Comparison of ENCODE assay signal across 8 cellular contexts in genomic region chr20:51800132-51800721, GRCh38. TPM values are rescaled to one million over a fixed set of nuclear protein-coding genes. Genes with fewer than 3 reads are reported as not detected.
DNase-seq lines count a peak whose midpoint lies in the region; ATAC-seq and TF ChIP-seq lines count a peak whose summit lies in the region.

No MANE protein-coding gene starts in this region.

- H3K9ac ChIP-seq in rectal smooth muscle tissue (ENCODE audit: low read length): no peak overlapping the region

- H3K4me1 ChIP-seq in heart left ventricle (peaks cover 0 to 24% (median 14%) of the 10 kb centered on the region in 12 donors), rectal smooth muscle tissue (ENCODE audit: control insufficient read depth, insufficient read depth, low read length) (no peaks in the 10 kb centered on the region)

- peaks cover 45% of the 10 kb centered on the region for H3K27me3 Mint-ChIP-seq in activated naive CD4-positive, alpha-beta T cell treated with anti-CD3 and anti-CD28 coated beads for 36 hours (ENCODE audit: low read depth)

- no peak overlapping the region for H3K27ac Mint-ChIP-seq in activated naive CD4-positive, alpha-beta T cell treated with anti-CD3 and anti-CD28 coated beads for 36 hours

- H3K9me3 ChIP-seq in heart left ventricle: no peaks in the 10 kb centered on the region

- H3K4me3 ChIP-seq in heart left ventricle (peak overlapping the region in 11 of 12 donors; percentile 17 to 60 (median 51)), rectal smooth muscle tissue (ENCODE audit: low read length) (peak overlapping the region; percentile 54)

- TF ChIP-seq CTCF in heart left ventricle (IDR thresholded peaks at IDR 0.05): peak; percentile 54 to 83 (median 76)

- H3K27ac ChIP-seq in heart left ventricle (no peak overlapping the region), rectal smooth muscle tissue (ENCODE audit: low read depth, low read length) (no peak overlapping the region)

- peaks cover 22 to 71% (median 36%) of the 10 kb centered on the region in 9 donors for H3K27me3 ChIP-seq in heart left ventricle
- peaks cover 18% of the 10 kb centered on the region for H3K27me3 ChIP-seq in rectal smooth muscle tissue (ENCODE audit: control insufficient read depth, insufficient read depth, low read length)

- no peak for TF ChIP-seq POLR2A in heart left ventricle (IDR thresholded peaks at IDR 0.05)

- 1 to 2% (median 1%) methylated on average over 11 to 31 of the region's 31 CpGs for WGBS in heart left ventricle, 4 donors

- no peaks in the 10 kb centered on the region for H3K36me3 Mint-ChIP-seq in activated naive CD4-positive, alpha-beta T cell treated with anti-CD3 and anti-CD28 coated beads for 36 hours (ENCODE audit: low read depth)

- DNase-seq in CD1c-positive myeloid dendritic cell (ENCODE audit: extremely low spot score): peak; percentile 11
- peak; percentile 73 for DNase-seq in HS-5 (ENCODE audit: low read depth)
- peak; percentile 46 for DNase-seq in RPMI7951 (ENCODE audit: low read depth)
- peak; percentile 76 for DNase-seq in activated naive CD4-positive, alpha-beta T cell treated with anti-CD3 and anti-CD28 coated beads for 36 hours
- DNase-seq in heart left ventricle: peak; percentile 27 to 75 (median 44)
- no peak for DNase-seq in occipital lobe (lab: John Stamatoyannopoulos, UW)

- ATAC-seq in heart left ventricle (peak in 3 of 4 donors; percentile 49 to 61 (median 61)), HG03520 (IDR thresholded peaks at IDR 0.05; ENCODE audit: unreplicated experiment) (no peak)

- H3K4me1 Mint-ChIP-seq in activated naive CD4-positive, alpha-beta T cell treated with anti-CD3 and anti-CD28 coated beads for 36 hours (ENCODE audit: low read depth): peaks cover 12% of the 10 kb centered on the region

- no peaks in the 10 kb centered on the region for H3K9me3 Mint-ChIP-seq in activated naive CD4-positive, alpha-beta T cell treated with anti-CD3 and anti-CD28 coated beads for 36 hours

- CTCF ChIA-PET in activated naive CD4-positive, alpha-beta T cell treated with anti-CD3 and anti-CD28 coated beads for 36 hours (lab: Charles Lee): interaction anchor here (0.7 to 2.0 kb wide), 9 partner anchors 10 to 1748 kb away, joined by 3 to 7 read pairs (median 4); no protein-coding TSS in a partner anchor

- H3K36me3 ChIP-seq in heart left ventricle (no peaks in the 10 kb centered on the region), rectal smooth muscle tissue (ENCODE audit: control insufficient read depth, insufficient read depth, low read length) (no peaks in the 10 kb centered on the region)

- peak overlapping the region; percentile 41 for H3K4me3 Mint-ChIP-seq in activated naive CD4-positive, alpha-beta T cell treated with anti-CD3 and anti-CD28 coated beads for 36 hours

- intact Hi-C loops in activated naive CD4-positive, alpha-beta T cell treated with anti-CD3 and anti-CD28 coated beads for 36 hours (cut with micrococcal nuclease): loop anchor here (2.0 kb wide), 1 partner anchor 283 kb away; no protein-coding TSS in a partner anchor
- intact Hi-C loops in heart left ventricle (cut with DNase I): loop anchor here in 7 of 10 donors (2.0 to 10.0 kb wide), 4 partner anchors 255 to 283 kb away; no protein-coding TSS in a partner anchor

RNA-seq across cellular contexts. Expression of gene SALL4, which starts 2.1 kb away (rescaled TPM):
- 2.3 and 2.5 TPM in 2 replicates for total RNA-seq in RPMI7951 (2014; rRNA removed; shearing (Covaris generic))
- not detected for total RNA-seq in activated naive CD4-positive, alpha-beta T cell treated with anti-CD3 and anti-CD28 coated beads for 36 hours
- total RNA-seq in heart left ventricle: under 1 TPM in 5 of 9 donors, not detected in 4; 0.04 to 0.22 (median 0.07) TPM
- under 1 TPM in 1 of 2 donors, not detected in 1; 0.08 TPM for polyA plus RNA-seq in heart left ventricle
- total RNA-seq in occipital lobe: 0.16 TPM

RNA-seq across cellular contexts. Expression of gene ATP9A, which starts 32.0 kb away (rescaled TPM):
- total RNA-seq in RPMI7951 (2014; rRNA removed; shearing (Covaris generic)): 18.7 and 19.9 TPM in 2 replicates
- under 1 TPM; 0.12 to 0.17 TPM for total RNA-seq in activated naive CD4-positive, alpha-beta T cell treated with anti-CD3 and anti-CD28 coated beads for 36 hours
- total RNA-seq in heart left ventricle: 10 to 100 TPM; 18.3 to 36.4 (median 28.9) TPM
- polyA plus RNA-seq in heart left ventricle: 10 to 100 TPM in 1 of 2 donors, 1 to 10 TPM in 1; 4.4 to 10.5 TPM
- total RNA-seq in occipital lobe: 260 TPM

Comparison
In these comparisons a context has a peak if more than half of its experiments do, and no peak if none do; other contexts are left out.
1. RNA of gene ATP9A, which starts 32.0 kb away (total RNA-seq): 260 TPM in occipital lobe (single experiment), 18.3 to 36.4 TPM in heart left ventricle and 18.7 to 19.9 TPM in RPMI7951; 0.12 to 0.17 TPM in activated naive CD4-positive, alpha-beta T cell treated with anti-CD3 and anti-CD28 coated beads for 36 hours; every median in the first group is over 10 times any median in the second.